Comparison of ENCODE assay signal across 7 cellular contexts in the genomic region with DNA sequence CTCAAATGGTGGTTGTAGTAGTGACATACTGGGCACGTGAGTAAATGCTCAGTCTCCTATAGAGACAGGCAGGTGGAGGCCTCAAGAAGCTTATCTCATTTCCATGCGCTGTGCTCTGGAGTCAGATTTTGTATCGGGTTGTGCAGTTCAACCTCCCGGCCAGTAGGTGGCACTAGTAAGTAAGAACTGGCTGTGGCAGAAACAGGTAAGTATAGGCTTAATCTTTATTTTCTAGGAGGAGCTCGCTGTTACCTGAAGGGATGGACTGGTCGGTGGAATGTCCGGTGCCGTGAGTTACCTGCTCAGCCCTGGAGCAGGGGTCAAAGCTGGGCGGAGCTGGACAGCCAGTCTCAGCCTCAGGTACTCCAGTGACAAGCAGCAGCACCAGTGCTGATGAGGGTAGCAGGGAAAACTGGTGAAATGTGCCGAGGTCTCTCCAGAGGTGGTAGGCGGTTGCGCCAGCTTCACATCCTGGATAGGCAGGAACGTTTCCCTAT.
DNase-seq lines count a peak whose midpoint lies in the region; ATAC-seq, FAIRE-seq and TF ChIP-seq lines count a peak whose summit lies in the region.

No MANE protein-coding gene starts in this region.

- H3K14ac ChIP-seq in H9 (ENCODE audit: insufficient read depth, low read length), result no peak overlapping the region

- in situ Hi-C loops in GM13976 (cut with MboI; ENCODE audit: low sequenced_read_pairs, unreplicated experiment), result no loop called here
- in situ Hi-C loops in HepG2 (cut with HindIII; ENCODE audit: extremely low pct_ligation_motif_present, low pct_unique_long_range_greater_than_20kb), result no loop called here

- H3K23ac ChIP-seq in H9 (ENCODE audit: insufficient read length, low read depth, low read length), result no peak overlapping the region

- H2BK20ac ChIP-seq in H9 (ENCODE audit: low read depth, low read length, poor library complexity, severe bottlenecking), result no peak overlapping the region

- no peak overlapping the region for H2AK5ac ChIP-seq in H9 (ENCODE audit: insufficient read length, low read length)

- peak overlapping the region in 1 of 2 experiments; percentile 55; a peak in 2 of 5 replicates for H3K4me3 Mint-ChIP-seq in H9
- H3K4me3 Mint-ChIP-seq in T-helper 17 cell, result peak overlapping the region; percentile 72
- peak overlapping the region; percentile 27 for H3K4me3 Mint-ChIP-seq in central memory CD8-positive, alpha-beta T cell
- peak overlapping the region; percentile 44 to 66 for H3K4me3 Mint-ChIP-seq in stimulated activated naive CD8-positive, alpha-beta T cell treated with anti-CD3 and anti-CD28 coated beads, Interleukin-15, amount 100 ng/mL, for 72 hours

- H3K23me2 ChIP-seq in H9 (ENCODE audit: insufficient read length, low read depth, low read length, poor library complexity, severe bottlenecking), result peaks cover 6% of the 10 kb centered on the region

- no peaks in the 10 kb centered on the region for H3K79me1 ChIP-seq in H9 (ENCODE audit: insufficient read depth, low read depth, low read length, poor library complexity, severe bottlenecking)

- peak overlapping the region; percentile 51 to 62 (median 53) for H3K4me3 ChIP-seq in HepG2 (replicated peaks in 1 of 3; ENCODE audit: insufficient read depth in 1 of 3, low read depth in 2 of 3, low read length in 3 of 3)

- peaks cover 0 to 6% of the 10 kb centered on the region in 2 experiments; a peak in 2 of 5 replicates for H3K9me3 Mint-ChIP-seq in H9
- peaks cover 11% of the 10 kb centered on the region for H3K9me3 Mint-ChIP-seq in central memory CD8-positive, alpha-beta T cell
- H3K9me3 Mint-ChIP-seq in stimulated activated naive CD8-positive, alpha-beta T cell treated with anti-CD3 and anti-CD28 coated beads, Interleukin-15, amount 100 ng/mL, for 72 hours, result no peaks in the 10 kb centered on the region

- TF ChIP-seq POLR2A in HepG2 (IDR thresholded peaks at IDR 0.05; ENCODE audit: insufficient read depth in 1 of 2, low read depth in 2 of 2, low read length in 2 of 2), result no peak

- no peak overlapping the region for H2BK12ac ChIP-seq in H9 (ENCODE audit: insufficient read length, low read depth, low read length)

- H3K4ac ChIP-seq in H9 (ENCODE audit: low read depth, low read length), result no peak overlapping the region

- H4K91ac ChIP-seq in H9 (ENCODE audit: insufficient read length, low read depth, low read length), result no peak overlapping the region

- H4K20me1 ChIP-seq in H9 (ENCODE audit: control insufficient read depth, insufficient read depth, insufficient read length) (no peaks in the 10 kb centered on the region), HepG2 (ENCODE audit: insufficient read depth, low read length) (no peaks in the 10 kb centered on the region)

- H3K9ac ChIP-seq in H9 (ENCODE audit: extremely low read depth, insufficient read length, low read length) (no peak overlapping the region), HepG2 (ENCODE audit: insufficient read depth, low read depth, low read length) (no peak overlapping the region)

- no peak overlapping the region for H2BK5ac ChIP-seq in H9 (ENCODE audit: insufficient read length, low read length)

- TF ChIP-seq EP300 in HepG2 (IDR thresholded peaks at IDR 0.05; ENCODE audit: low read depth in 2 of 2, low read length in 2 of 2), result no peak
- TF ChIP-seq EP300 in HepG2 (CRISPR knock-in tag; IDR thresholded peaks at IDR 0.05; ENCODE audit: borderline replicate concordance), result no peak

- no peak overlapping the region for H4K8ac ChIP-seq in H9 (replicated peaks; ENCODE audit: insufficient read length, low read depth, low read length)

- no peaks in the 10 kb centered on the region for H3K27me3 ChIP-seq in H9 (ENCODE audit: insufficient read depth, low read length)
- H3K27me3 ChIP-seq in HepG2 (ENCODE audit: control insufficient read depth in 1 of 2, insufficient read depth in 2 of 2, low read length in 2 of 2), result no peaks in the 10 kb centered on the region

- H3K56ac ChIP-seq in H9 (ENCODE audit: insufficient read length, low read depth, low read length), result no peak overlapping the region

- H2BK120ac ChIP-seq in H9 (ENCODE audit: low read depth, low read length, poor library complexity, severe bottlenecking), result no peak overlapping the region

- H3K4me1 Mint-ChIP-seq in H9 (peaks cover 2 to 3% of the 10 kb centered on the region in 2 experiments; a peak in 2 of 4 replicates), T-helper 17 cell (peaks cover 5% of the 10 kb centered on the region)
- H3K4me1 Mint-ChIP-seq in central memory CD8-positive, alpha-beta T cell, result no peaks in the 10 kb centered on the region
- H3K4me1 Mint-ChIP-seq in stimulated activated naive CD8-positive, alpha-beta T cell treated with anti-CD3 and anti-CD28 coated beads, Interleukin-15, amount 100 ng/mL, for 72 hours, result peaks cover 10% of the 10 kb centered on the region

- H3K4me1 ChIP-seq in H9 (ENCODE audit: insufficient read depth, low read length) (no peaks in the 10 kb centered on the region), HepG2 (ENCODE audit: insufficient read depth, low read length) (peaks cover 11% of the 10 kb centered on the region; the same call in 1 of the 2 replicates)

- H3K9me3 ChIP-seq in H9 (ENCODE audit: control insufficient read depth, low read depth, low read length) (no peaks in the 10 kb centered on the region), T-helper 17 cell (ENCODE audit: control insufficient read depth, low read length, poor library complexity, severe bottlenecking) (no peaks in the 10 kb centered on the region), HepG2 (ENCODE audit: low read length) (no peaks in the 10 kb centered on the region)

- no CpG with 5 or more reads among the region's 13 CpGs for WGBS in H9 (ENCODE audit: extremely low coverage, insufficient read length, low lambda C conversion rate)
- 10% methylated on average over 8 of the region's 13 CpGs for WGBS in HepG2 (ENCODE audit: low lambda C conversion rate)

- H3K27ac Mint-ChIP-seq in H9 (no peak overlapping the region), T-helper 17 cell (no peak overlapping the region)
- H3K27ac Mint-ChIP-seq in central memory CD8-positive, alpha-beta T cell (ENCODE audit: low read depth), result no peak overlapping the region
- no peak overlapping the region for H3K27ac Mint-ChIP-seq in stimulated activated naive CD8-positive, alpha-beta T cell treated with anti-CD3 and anti-CD28 coated beads, Interleukin-15, amount 100 ng/mL, for 72 hours

- peak; percentile 79 for FAIRE-seq in HepG2 (lab: Jason Lieb, UNC)

- H2BK15ac ChIP-seq in H9 (ENCODE audit: low read depth, low read length), result no peak overlapping the region

- H3K27me3 Mint-ChIP-seq in H9 (ENCODE audit: low read depth), result no peaks in the 10 kb centered on the region
- peaks cover 15% of the 10 kb centered on the region for H3K27me3 Mint-ChIP-seq in T-helper 17 cell
- no peaks in the 10 kb centered on the region for H3K27me3 Mint-ChIP-seq in central memory CD8-positive, alpha-beta T cell
- H3K27me3 Mint-ChIP-seq in stimulated activated naive CD8-positive, alpha-beta T cell treated with anti-CD3 and anti-CD28 coated beads, Interleukin-15, amount 100 ng/mL, for 72 hours, result peaks cover 14% of the 10 kb centered on the region

- H4K5ac ChIP-seq in H9 (ENCODE audit: insufficient read length, low read depth, low read length), result peak overlapping the region; percentile 14

- no peak overlapping the region for H3T11ph ChIP-seq in H9 (ENCODE audit: low read length)

- ATAC-seq in T-helper 17 cell, result peak; percentile 86
- no peak for ATAC-seq in central memory CD8-positive, alpha-beta T cell (replicated peaks; ENCODE audit: extremely low read depth, poor library complexity, severe bottlenecking)
- ATAC-seq in HepG2, result peak; percentile 87
- ATAC-seq in stimulated activated naive CD8-positive, alpha-beta T cell treated with anti-CD3 and anti-CD28 coated beads, Interleukin-15, amount 100 ng/mL, for 72 hours, result peak; percentile 78

- no peaks in the 10 kb centered on the region for H3K36me3 ChIP-seq in HepG2 (replicated peaks in 1 of 2; ENCODE audit: control insufficient read depth in 1 of 2, insufficient read depth in 2 of 2, low read length in 2 of 2)

- H3K4me2 ChIP-seq in H9 (ENCODE audit: insufficient read depth, insufficient read length, low read length) (peak overlapping the region; percentile 26), HepG2 (ENCODE audit: low read depth, low read length) (peak overlapping the region; percentile 76)

- no peaks in the 10 kb centered on the region for H3K79me2 ChIP-seq in H9 (ENCODE audit: insufficient read depth, low read length)
- H3K79me2 ChIP-seq in HepG2 (ENCODE audit: insufficient read depth, low read length), result no peaks in the 10 kb centered on the region

- DNase-seq in GM13976 (ENCODE audit: low spot score), result peak; percentile 36
- DNase-seq in H9, result peak; percentile 89
- DNase-seq in LHCN-M2 (ENCODE audit: low read depth), result peak; percentile 30
- DNase-seq in T-helper 17 cell, result peak in 1 of 3 donors; percentile 18
- DNase-seq in central memory CD8-positive, alpha-beta T cell (ENCODE audit: low spot score in 2 of 2), result peak in 1 of 2 donors; percentile 14
- peak; percentile 50 for DNase-seq in HepG2 (ENCODE audit: low spot score)
- DNase-seq in stimulated activated naive CD8-positive, alpha-beta T cell treated with anti-CD3 and anti-CD28 coated beads, Interleukin-15, amount 100 ng/mL, for 72 hours, result peak; percentile 48 to 52

- H3K18ac ChIP-seq in H9 (ENCODE audit: insufficient read length, low read depth, low read length), result no peak overlapping the region

- H3K27ac ChIP-seq in H9 (ENCODE audit: insufficient read length, low read depth, low read length) (no peak overlapping the region), HepG2 (ENCODE audit: extremely low read length, insufficient read depth, low read length) (no peak overlapping the region)

- CTCF ChIA-PET in HepG2 (lab: Yijun Ruan, JAX; ENCODE audit: low intra/inter-chr PET ratio, low total read pairs), result interaction anchor here (1.3 to 2.6 kb wide), 2 partner anchors 1157 to 1502 kb away, joined by 6 to 13 read pairs; no protein-coding TSS in a partner anchor

- intact Hi-C loops in HepG2 (cut with micrococcal nuclease; ENCODE audit: unreplicated experiment), result loop anchor here (1.0 to 2.0 kb wide), 2 partner anchors 1157 to 1338 kb away; no protein-coding TSS in a partner anchor

- BruUV-seq in HepG2 (replicated peaks; lab: Mats Ljungman, UMichigan), result no TSS peak

- POLR2A ChIA-PET in HepG2 (lab: Yijun Ruan, JAX), result no interaction called here

- no peak; the same call in 1 of the 2 replicates for TF ChIP-seq RAD21 in HepG2 (CRISPR knock-in tag; IDR thresholded peaks at IDR 0.05)

- H3K36me3 Mint-ChIP-seq in H9 (ENCODE audit: insufficient read depth in 1 of 3, low read depth in 3 of 3) (peaks cover 0 to 4% (median 0%) of the 10 kb centered on the region in 3 experiments; a peak in 2 of 7 replicates), T-helper 17 cell (ENCODE audit: low read depth) (no peaks in the 10 kb centered on the region)
- no peaks in the 10 kb centered on the region for H3K36me3 Mint-ChIP-seq in central memory CD8-positive, alpha-beta T cell (ENCODE audit: insufficient read depth)

- H2AFZ ChIP-seq in H9 (ENCODE audit: low read length), result no peak overlapping the region
- peak overlapping the region; percentile 67 for H2AFZ ChIP-seq in HepG2 (ENCODE audit: low read length)

- peak; percentile 84 for TF ChIP-seq CTCF in GM13976 (IDR thresholded peaks at IDR 0.05; ENCODE audit: borderline replicate concordance, control extremely low read depth, extremely low read depth, insufficient read depth, missing control alignments)
- TF ChIP-seq CTCF in H9 (conservative IDR thresholded peaks at IDR 0.05), result peak; percentile 88
- peak; percentile 86 for TF ChIP-seq CTCF in HepG2 (CRISPR knock-in tag; IDR thresholded peaks at IDR 0.05)
